33 cellular contexts compared by ENCODE assay signal in the genomic region with DNA sequence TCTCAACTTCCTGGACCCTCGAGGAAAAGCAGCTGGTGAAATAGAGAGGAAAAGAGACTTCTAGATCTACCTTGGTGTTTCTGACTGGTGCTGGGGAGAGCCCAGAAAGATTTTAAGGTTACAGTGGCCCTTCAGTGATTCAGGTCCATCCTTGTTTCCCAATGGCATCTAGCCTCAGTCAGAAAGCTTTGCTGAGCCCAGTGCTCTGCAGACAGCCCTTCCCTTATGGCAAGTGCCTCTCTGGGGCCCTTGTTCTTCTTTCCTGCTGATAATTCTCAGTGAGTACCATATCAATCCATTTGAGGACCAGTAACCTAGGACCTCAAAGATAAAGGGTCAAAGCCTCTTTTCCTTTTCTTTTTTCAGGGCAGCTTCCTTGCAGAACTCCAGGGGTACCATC. TPM values are rescaled to one million over a fixed set of nuclear protein-coding genes. Genes with fewer than 3 reads are reported as not detected.
"Had no signal": no experiment of that assay in that cellular context is flagged by ENCODE, and none has a peak within 500 bp of the region (broad histone marks: within the 10 kb centered on the region; RNA-seq: fewer than 3 reads in every experiment).

No MANE protein-coding gene starts in this region.

- H3K9me3 ChIP-seq: esophagus squamous epithelium, gastroesophageal sphincter, heart right ventricle had no signal

- H3K4me2 ChIP-seq: hepatocyte had no signal

- H3K36me3 ChIP-seq: brain microvascular endothelial cell, esophagus squamous epithelium, gastroesophageal sphincter, heart right ventricle, WERI-Rb-1 had no signal

- H2AFZ ChIP-seq: hepatocyte had no signal

- DNase-seq: activated B cell treated with CpG ODN at 0.5 μM for 24 hours; activated CD4-positive, alpha-beta T cell treated with anti-CD3 and anti-CD28 coated beads for 48 hours; activated CD4-positive, alpha-beta T cell treated with anti-CD3 and anti-CD28 coated beads, Interleukin-2, amount 50 U/mL, for 1 hour; activated CD4-positive, alpha-beta T cell treated with anti-CD3 and anti-CD28 coated beads, Interleukin-2, amount 50 U/mL, for 48 hours; activated CD8-positive, alpha-beta memory T cell treated with anti-CD3 and anti-CD28 coated beads for 24 hours; activated CD8-positive, alpha-beta T cell treated with anti-CD3 and anti-CD28 coated beads for 36 hours; activated effector memory CD4-positive, alpha-beta T cell treated with Interleukin-2 at 50 U/mL for 16 hours; activated gamma-delta T cell treated with Interleukin-2 at 50 U/mL for 16 hours; activated naive CD4-positive, alpha-beta T cell treated with anti-CD3 and anti-CD28 coated beads, Interleukin-2, amount 50 U/mL, for 16 hours; activated naive CD4-positive, alpha-beta T cell treated with Interleukin-2 at 50 U/mL for 16 hours; activated T-cell treated with anti-CD3 and anti-CD28 coated beads, Interleukin-2, amount 50 U/mL, for 4 hours; amniotic stem cell; anterior cingulate cortex; brain microvascular endothelial cell; caudate nucleus; effector CD8-positive, alpha-beta T cell; esophagus squamous epithelium; foreskin melanocyte; heart right ventricle; T1000; WERI-Rb-1 had no signal

- H3K27me3 Mint-ChIP-seq: activated CD8-positive, alpha-beta T cell treated with anti-CD3 and anti-CD28 coated beads for 36 hours; activated naive CD8-positive, alpha-beta T cell; activated T-helper 17 cell treated with anti-CD3 and anti-CD28 coated beads, Interleukin-2, amount 50 U/mL, for 72 hours had no signal

- H3K27ac ChIP-seq: brain microvascular endothelial cell, epithelial cell of prostate, esophagus squamous epithelium, gastroesophageal sphincter, hepatocyte, WERI-Rb-1 had no signal

- H3K4me1 Mint-ChIP-seq: activated B cell treated with CpG ODN at 0.5 μM for 24 hours; activated T-helper 17 cell treated with anti-CD3 and anti-CD28 coated beads, Interleukin-2, amount 50 U/mL, for 72 hours had no signal

- H3K9me3 Mint-ChIP-seq: activated B cell treated with CpG ODN at 0.5 μM for 24 hours; activated CD8-positive, alpha-beta T cell treated with anti-CD3 and anti-CD28 coated beads for 36 hours; activated T-cell treated with anti-CD3 and anti-CD28 coated beads, Interleukin-2, amount 50 U/mL, for 4 hours; activated T-helper 17 cell treated with anti-CD3 and anti-CD28 coated beads, Interleukin-2, amount 50 U/mL, for 72 hours; T-helper 2 cell treated with Interferon-gamma antibody and Interleukin-4, amounts not matched to agents 5 μg/mL and 100 μg/mL, for 36 hours had no signal

- H3K36me3 Mint-ChIP-seq: activated naive CD8-positive, alpha-beta T cell had no signal

- H3K4me3 Mint-ChIP-seq: activated B cell treated with CpG ODN at 0.5 μM for 24 hours; activated CD8-positive, alpha-beta T cell treated with anti-CD3 and anti-CD28 coated beads for 36 hours; activated naive CD8-positive, alpha-beta T cell; activated T-cell treated with anti-CD3 and anti-CD28 coated beads, Interleukin-2, amount 50 U/mL, for 4 hours; activated T-helper 17 cell treated with anti-CD3 and anti-CD28 coated beads, Interleukin-2, amount 50 U/mL, for 72 hours; T-helper 2 cell treated with Interferon-gamma antibody and Interleukin-4, amounts not matched to agents 5 μg/mL and 100 μg/mL, for 36 hours had no signal

- H3K27me3 ChIP-seq: brain microvascular endothelial cell, esophagus squamous epithelium, gastroesophageal sphincter, heart right ventricle, hepatocyte had no signal

- FAIRE-seq: astrocyte, bronchial epithelial cell, colon, endometrium, endothelial cell of umbilical vein had no signal

- ATAC-seq: activated CD4-positive, CD25-positive, alpha-beta regulatory T cell treated with anti-CD3 and anti-CD28 coated beads, Interleukin-2, amount 50 U/mL, for 24 hours; activated CD8-positive, alpha-beta T cell treated with anti-CD3 and anti-CD28 coated beads for 36 hours; activated T-cell treated with anti-CD3 and anti-CD28 coated beads, Interleukin-2, amount 50 U/mL, for 4 hours; activated T-helper 17 cell treated with anti-CD3 and anti-CD28 coated beads, Interleukin-2, amount 50 U/mL, for 72 hours; gastroesophageal sphincter; heart right ventricle had no signal

- H3K79me2 ChIP-seq: hepatocyte had no signal

- H3K4me3 ChIP-seq: esophagus squamous epithelium, gastroesophageal sphincter, heart right ventricle, hepatocyte had no signal

- H3K27ac Mint-ChIP-seq: activated B cell treated with CpG ODN at 0.5 μM for 24 hours; activated CD8-positive, alpha-beta T cell treated with anti-CD3 and anti-CD28 coated beads for 36 hours; activated naive CD8-positive, alpha-beta T cell; activated T-helper 17 cell treated with anti-CD3 and anti-CD28 coated beads, Interleukin-2, amount 50 U/mL, for 72 hours; T-helper 2 cell treated with Interferon-gamma antibody and Interleukin-4, amounts not matched to agents 5 μg/mL and 100 μg/mL, for 36 hours had no signal

RNA-seq across cellular contexts. Expression of a gene that starts 57.5 kb away (rescaled TPM):
- total RNA-seq: activated B cell treated with CpG ODN at 0.5 μM for 24 hours had no signal
